ENCODE assay signal across 20 cellular contexts in the genomic region with DNA sequence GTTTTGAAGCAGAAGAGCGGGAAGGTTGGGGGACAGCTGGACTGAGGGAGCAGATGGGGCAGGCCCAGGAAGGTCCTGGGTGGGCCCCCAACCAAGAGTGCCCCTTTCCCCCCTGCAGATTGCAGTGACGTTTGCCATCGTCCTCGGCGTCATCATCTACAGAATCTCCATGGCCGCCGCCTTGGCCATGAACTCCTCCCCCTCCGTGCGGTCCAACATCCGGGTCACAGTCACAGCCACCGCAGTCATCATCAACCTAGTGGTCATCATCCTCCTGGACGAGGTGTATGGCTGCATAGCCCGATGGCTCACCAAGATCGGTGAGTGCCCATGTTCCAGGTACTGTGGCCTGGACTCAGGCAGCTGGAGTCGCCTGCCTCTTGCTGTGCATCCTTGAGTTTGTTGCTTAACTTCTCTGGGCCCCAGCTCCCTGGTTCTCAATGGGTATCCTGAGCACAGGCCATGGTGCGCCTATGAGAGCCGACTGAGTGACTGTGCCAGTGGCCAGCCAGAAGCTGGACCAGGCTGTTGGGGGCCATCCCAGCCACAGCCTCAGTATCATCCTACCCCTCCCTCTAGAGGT.
"Had no signal": no experiment of that assay in that cellular context is flagged by ENCODE, and none has a peak within 500 bp of the region (broad histone marks: within the 10 kb centered on the region; RNA-seq: fewer than 3 reads in every experiment).

No MANE protein-coding gene starts in this region.

- H3K9me3 Mint-ChIP-seq: dendritic cell treated with granulocyte-macrophage colony-stimulating factor and Interleukin-4, amounts not matched to agents 40 ng/mL and 50 ng/mL, for 4 days; effector memory CD8-positive, alpha-beta T cell; nephron progenitor cell; stimulated activated effector memory CD8-positive, alpha-beta T cell treated with anti-CD3 and anti-CD28 coated beads, Interleukin-12 subunit alpha, Interleukin-12 subunit beta, amount 100 ng/mL, for 72 hours; type B pancreatic cell had no signal

- ATAC-seq: effector memory CD8-positive, alpha-beta T cell; naive thymus-derived CD4-positive, alpha-beta T cell; right cardiac atrium; stimulated activated effector memory CD8-positive, alpha-beta T cell treated with anti-CD3 and anti-CD28 coated beads, Interleukin-12 subunit alpha, Interleukin-12 subunit beta, amount 100 ng/mL, for 72 hours; stimulated activated naive CD8-positive, alpha-beta T cell treated with anti-CD3 and anti-CD28 coated beads, Interleukin-15, Interleukin-2, amounts not matched to agents 100 U/mL and 50 U/mL, for 24 hours had no signal

- H3K4me2 ChIP-seq: hepatocyte, smooth muscle cell had no signal

- H3K4me3 Mint-ChIP-seq: dendritic cell treated with granulocyte-macrophage colony-stimulating factor and Interleukin-4, amounts not matched to agents 40 ng/mL and 50 ng/mL, for 4 days; effector memory CD8-positive, alpha-beta T cell; naive thymus-derived CD4-positive, alpha-beta T cell; nephron progenitor cell; stimulated activated effector memory CD8-positive, alpha-beta T cell treated with anti-CD3 and anti-CD28 coated beads, Interleukin-12 subunit alpha, Interleukin-12 subunit beta, amount 100 ng/mL, for 72 hours; type B pancreatic cell had no signal

- H3K36me3 Mint-ChIP-seq: naive thymus-derived CD4-positive, alpha-beta T cell; stimulated activated effector memory CD8-positive, alpha-beta T cell treated with anti-CD3 and anti-CD28 coated beads, Interleukin-12 subunit alpha, Interleukin-12 subunit beta, amount 100 ng/mL, for 72 hours; type B pancreatic cell had no signal

- H2AFZ ChIP-seq: hepatocyte had no signal

- H3K27me3 Mint-ChIP-seq: dendritic cell treated with granulocyte-macrophage colony-stimulating factor and Interleukin-4, amounts not matched to agents 40 ng/mL and 50 ng/mL, for 4 days; type B pancreatic cell had no signal

- H3K36me3 ChIP-seq: ovary, thyroid gland, uterus had no signal

- H3K79me2 ChIP-seq: hepatocyte had no signal

- H3K27ac ChIP-seq: hepatocyte, ovary, thyroid gland, uterus had no signal

- H3K27ac Mint-ChIP-seq: dendritic cell treated with granulocyte-macrophage colony-stimulating factor and Interleukin-4, amounts not matched to agents 40 ng/mL and 50 ng/mL, for 4 days; effector memory CD8-positive, alpha-beta T cell; naive thymus-derived CD4-positive, alpha-beta T cell; nephron progenitor cell; progenitor cell of endocrine pancreas; stimulated activated effector memory CD8-positive, alpha-beta T cell treated with anti-CD3 and anti-CD28 coated beads, Interleukin-12 subunit alpha, Interleukin-12 subunit beta, amount 100 ng/mL, for 72 hours; type B pancreatic cell had no signal

- H3K27me3 ChIP-seq: hepatocyte, ovary, suprapubic skin, thyroid gland, uterus had no signal

- H3K9me3 ChIP-seq: ovary, suprapubic skin, thyroid gland, uterus had no signal

- H3K4me1 Mint-ChIP-seq: naive thymus-derived CD4-positive, alpha-beta T cell; stimulated activated effector memory CD8-positive, alpha-beta T cell treated with anti-CD3 and anti-CD28 coated beads, Interleukin-12 subunit alpha, Interleukin-12 subunit beta, amount 100 ng/mL, for 72 hours had no signal

- H3K4me1 ChIP-seq: thyroid gland, uterus had no signal

- H3K4me3 ChIP-seq: hepatocyte, ovary, smooth muscle cell, suprapubic skin, thyroid gland, uterus had no signal

- DNase-seq: effector memory CD8-positive, alpha-beta T cell; foreskin melanocyte; head of caudate nucleus; kidney glomerular epithelial cell; naive thymus-derived CD4-positive, alpha-beta T cell; nephron progenitor cell; ovary; stimulated activated CD4-positive, alpha-beta T cell treated with anti-CD3 and anti-CD28 coated beads, Interleukin-2, amount 100 ng/mL, for 48 hours; stimulated activated CD8-positive, alpha-beta memory T cell treated with anti-CD3 and anti-CD28 coated beads, Interleukin-4, amount 100 ng/mL, for 48 hours; stimulated activated naive CD8-positive, alpha-beta T cell treated with anti-CD3 and anti-CD28 coated beads, Interleukin-15, Interleukin-2, amounts not matched to agents 100 U/mL and 50 U/mL, for 24 hours; thyroid gland; uterus had no signal
